In genomic region chr11:65436412-65437032, GRCh38 we compare ENCODE assay signal across 9 cellular contexts. TPM values are rescaled to one million over a fixed set of nuclear protein-coding genes. Genes with fewer than 3 reads are reported as not detected.
A peak's percentile ranks its signal among the peaks of the same experiment; 100 is the strongest.
DNase-seq lines count a peak whose midpoint lies in the region; ATAC-seq and TF ChIP-seq lines count a peak whose summit lies in the region.
"Had no signal": no experiment of that assay in that cellular context is flagged by ENCODE, and none has a peak within 500 bp of the region (broad histone marks: within the 10 kb centered on the region; RNA-seq: fewer than 3 reads in every experiment).

No MANE protein-coding gene starts in this region.

- H3K36me3 Mint-ChIP-seq in CD4-positive, CD25-positive, alpha-beta regulatory T cell: peaks cover 33% of the 10 kb centered on the region
- peaks cover 71% of the 10 kb centered on the region for H3K36me3 Mint-ChIP-seq in osteocyte (ENCODE audit: unreplicated experiment)
- peaks cover 63% of the 10 kb centered on the region for H3K36me3 Mint-ChIP-seq in activated CD4-positive, alpha-beta T cell treated with anti-CD3 and anti-CD28 coated beads, Interleukin-2, amount 10 ng/mL, durations not matched to agents 7 days and 5 days (ENCODE audit: low read depth)

- H3K27me3 ChIP-seq in CD4-positive, CD25-positive, alpha-beta regulatory T cell (ENCODE audit: control insufficient read depth, insufficient read depth, low read length): no peaks in the 10 kb centered on the region
- H3K27me3 ChIP-seq in esophagus muscularis mucosa: no peaks in the 10 kb centered on the region

- peak overlapping the region in 1 of 4 donors; percentile 13 for H3K4me3 Mint-ChIP-seq in CD4-positive, CD25-positive, alpha-beta regulatory T cell
- H3K4me3 Mint-ChIP-seq in osteocyte (ENCODE audit: unreplicated experiment): peak overlapping the region; percentile 38
- H3K4me3 Mint-ChIP-seq in activated CD4-positive, alpha-beta T cell treated with anti-CD3 and anti-CD28 coated beads, Interleukin-2, amount 10 ng/mL, durations not matched to agents 7 days and 5 days: no peak overlapping the region

- H3K4me3 ChIP-seq in CD4-positive, CD25-positive, alpha-beta regulatory T cell (ENCODE audit: low read depth, low read length): no peak overlapping the region
- H3K4me3 ChIP-seq in esophagus muscularis mucosa: peak overlapping the region in 1 of 4 donors; percentile 14

- intact Hi-C loops in esophagus muscularis mucosa (cut with DNase I): no loop called here

- TF ChIP-seq POLR2A in esophagus muscularis mucosa (IDR thresholded peaks at IDR 0.05; ENCODE audit: low read depth): no peak

- H3K4me1 ChIP-seq in CD4-positive, CD25-positive, alpha-beta regulatory T cell (ENCODE audit: control insufficient read depth, insufficient read depth, low read length, poor library complexity, severe bottlenecking): peaks cover 37% of the 10 kb centered on the region
- peaks cover 67 to 99% (median 97%) of the 10 kb centered on the region in 4 donors for H3K4me1 ChIP-seq in esophagus muscularis mucosa

- peaks cover 0 to 1% (median 0%) of the 10 kb centered on the region in 7 donors for H3K9me3 Mint-ChIP-seq in CD4-positive, CD25-positive, alpha-beta regulatory T cell
- no peaks in the 10 kb centered on the region for H3K9me3 Mint-ChIP-seq in osteocyte (ENCODE audit: unreplicated experiment)
- no peaks in the 10 kb centered on the region for H3K9me3 Mint-ChIP-seq in activated CD4-positive, alpha-beta T cell treated with anti-CD3 and anti-CD28 coated beads, Interleukin-2, amount 10 ng/mL, durations not matched to agents 7 days and 5 days

- H3K9me3 ChIP-seq in CD4-positive, CD25-positive, alpha-beta regulatory T cell (ENCODE audit: control insufficient read depth in 2 of 2, low read length in 2 of 2): no peaks in the 10 kb centered on the region
- H3K9me3 ChIP-seq in esophagus muscularis mucosa: no peaks in the 10 kb centered on the region

- H3K36me3 ChIP-seq in CD4-positive, CD25-positive, alpha-beta regulatory T cell (ENCODE audit: control insufficient read depth, insufficient read depth, low read length): peaks cover 50% of the 10 kb centered on the region
- H3K36me3 ChIP-seq in esophagus muscularis mucosa: peaks cover 36 to 99% (median 65%) of the 10 kb centered on the region in 4 donors

- CTCF ChIA-PET in activated CD4-positive, alpha-beta T cell treated with anti-CD3 and anti-CD28 coated beads, Interleukin-2, amount 10 ng/mL, durations not matched to agents 7 days and 5 days (lab: Charles Lee): interaction anchor here (1.3 to 1.4 kb wide), 3 partner anchors 11 to 52 kb away, joined by 3 to 5 read pairs (median 4); no protein-coding TSS in a partner anchor

- TF ChIP-seq CTCF in esophagus muscularis mucosa (IDR thresholded peaks at IDR 0.05): no peak
- TF ChIP-seq CTCF in osteocyte (IDR thresholded peaks at IDR 0.05): no peak

- H3K27ac Mint-ChIP-seq in CD4-positive, CD25-positive, alpha-beta regulatory T cell: peak overlapping the region in 2 of 3 donors; percentile 34 to 49
- peak overlapping the region; percentile 67 for H3K27ac Mint-ChIP-seq in osteocyte (ENCODE audit: unreplicated experiment)
- H3K27ac Mint-ChIP-seq in activated CD4-positive, alpha-beta T cell treated with anti-CD3 and anti-CD28 coated beads, Interleukin-2, amount 10 ng/mL, durations not matched to agents 7 days and 5 days: no peak overlapping the region

- H3K27me3 Mint-ChIP-seq in CD4-positive, CD25-positive, alpha-beta regulatory T cell: no peaks in the 10 kb centered on the region
- no peaks in the 10 kb centered on the region for H3K27me3 Mint-ChIP-seq in osteocyte (ENCODE audit: unreplicated experiment)
- no peaks in the 10 kb centered on the region for H3K27me3 Mint-ChIP-seq in activated CD4-positive, alpha-beta T cell treated with anti-CD3 and anti-CD28 coated beads, Interleukin-2, amount 10 ng/mL, durations not matched to agents 7 days and 5 days

- H3K27ac ChIP-seq in CD4-positive, CD25-positive, alpha-beta regulatory T cell (ENCODE audit: insufficient read depth, low read length, poor library complexity, severe bottlenecking): no peak overlapping the region
- H3K27ac ChIP-seq in esophagus muscularis mucosa (replicated peaks in 1 of 4): peak overlapping the region; percentile 29 to 99 (median 62)

- ATAC-seq in CD4-positive, CD25-positive, alpha-beta regulatory T cell (ENCODE audit: low read depth in 2 of 2): no peak
- ATAC-seq in GM19328 (IDR thresholded peaks at IDR 0.05; ENCODE audit: unreplicated experiment) (no peak), GM18498 (IDR thresholded peaks at IDR 0.05; ENCODE audit: unreplicated experiment) (no peak)

- WGBS in esophagus muscularis mucosa: 71% methylated on average over 5 of the region's 5 CpGs

- TF ChIP-seq EP300 in esophagus muscularis mucosa (IDR thresholded peaks at IDR 0.05): no peak

- POLR2A ChIA-PET in activated CD4-positive, alpha-beta T cell treated with anti-CD3 and anti-CD28 coated beads, Interleukin-2, amount 10 ng/mL, durations not matched to agents 7 days and 5 days (lab: Charles Lee): no interaction called here

- in situ Hi-C loops in SK-MEL-5 (cut with HindIII; ENCODE audit: low pct_unique_long_range_greater_than_20kb, low sequenced_read_pairs): no loop called here

- peaks cover 34 to 72% (median 63%) of the 10 kb centered on the region in 4 donors for H3K4me1 Mint-ChIP-seq in CD4-positive, CD25-positive, alpha-beta regulatory T cell
- peaks cover 83% of the 10 kb centered on the region for H3K4me1 Mint-ChIP-seq in osteocyte (ENCODE audit: unreplicated experiment)
- H3K4me1 Mint-ChIP-seq in activated CD4-positive, alpha-beta T cell treated with anti-CD3 and anti-CD28 coated beads, Interleukin-2, amount 10 ng/mL, durations not matched to agents 7 days and 5 days: peaks cover 78% of the 10 kb centered on the region

- peak in 1 of 3 donors; percentile 21 for DNase-seq in CD4-positive, CD25-positive, alpha-beta regulatory T cell
- DNase-seq in SK-MEL-5 (ENCODE audit: low read depth, low spot score) (peak; percentile 54), esophagus muscularis mucosa (ENCODE audit: extremely low spot score) (peak; percentile 45), osteocyte (ENCODE audit: extremely low spot score, unreplicated experiment) (peak; percentile 73), SKM-1 treated with dmso at 0.1 percent for 144 hours (lab: John Stamatoyannopoulos, UW; ENCODE audit: unreplicated experiment) (no peak)
- no peak for DNase-seq in activated CD4-positive, alpha-beta T cell treated with anti-CD3 and anti-CD28 coated beads, Interleukin-2, amount 10 ng/mL, durations not matched to agents 7 days and 5 days
- DNase-seq: NCI-H2029 had no signal

RNA-seq across cellular contexts. Expression of gene NEAT1, which starts 13.9 kb away (rescaled TPM):
- total RNA-seq in CD4-positive, CD25-positive, alpha-beta regulatory T cell: 890 TPM
- polyA plus RNA-seq in CD4-positive, CD25-positive, alpha-beta regulatory T cell: 1 to 10 TPM; 1.4 to 3.1 (median 1.9) TPM
- 13.3 and 17.2 TPM in 2 replicates for total RNA-seq in SK-MEL-5 (2014; rRNA removed; shearing (Covaris generic))
- 92.3 and 140 TPM in 2 replicates for polyA plus RNA-seq in SK-MEL-5 (2015; cell fraction: cytosol; rRNA removed)
- 4,541 and 4,715 TPM in 2 replicates for polyA plus RNA-seq in SK-MEL-5 (2015; cell fraction: nucleus; rRNA removed)
- total RNA-seq in esophagus muscularis mucosa (100 to 1,000 TPM in 2 of 4 donors, 10 to 100 TPM in 2; 42.8 to 181 (median 96.0) TPM), osteocyte (300 and 534 TPM in 2 replicates)
- 100 to 1,000 TPM; 463 to 610 TPM for total RNA-seq in activated CD4-positive, alpha-beta T cell treated with anti-CD3 and anti-CD28 coated beads, Interleukin-2, amount 10 ng/mL, durations not matched to agents 7 days and 5 days

RNA-seq across cellular contexts. Expression of gene FRMD8, which starts 50.1 kb away (rescaled TPM):
- 47.4 TPM for total RNA-seq in CD4-positive, CD25-positive, alpha-beta regulatory T cell
- polyA plus RNA-seq in CD4-positive, CD25-positive, alpha-beta regulatory T cell: 10 to 100 TPM; 48.7 to 55.1 (median 53.9) TPM
- total RNA-seq in SK-MEL-5 (2014; rRNA removed; shearing (Covaris generic)): 36.4 and 37.5 TPM in 2 replicates
- 71.8 and 107 TPM in 2 replicates for polyA plus RNA-seq in SK-MEL-5 (2015; cell fraction: cytosol; rRNA removed)
- polyA plus RNA-seq in SK-MEL-5 (2015; cell fraction: nucleus; rRNA removed): 89.4 and 95.0 TPM in 2 replicates
- total RNA-seq in esophagus muscularis mucosa: 10 to 100 TPM; 30.4 to 37.3 (median 34.7) TPM
- 62.8 and 65.8 TPM in 2 replicates for total RNA-seq in osteocyte
- total RNA-seq in activated CD4-positive, alpha-beta T cell treated with anti-CD3 and anti-CD28 coated beads, Interleukin-2, amount 10 ng/mL, durations not matched to agents 7 days and 5 days: 10 to 100 TPM; 49.5 to 52.1 TPM

RNA-seq across cellular contexts. Expression of gene SLC25A45, which starts 54.1 kb away (rescaled TPM):
- 40.3 TPM for total RNA-seq in CD4-positive, CD25-positive, alpha-beta regulatory T cell
- 10 to 100 TPM; 11.1 to 16.9 (median 13.8) TPM for polyA plus RNA-seq in CD4-positive, CD25-positive, alpha-beta regulatory T cell
- total RNA-seq in SK-MEL-5 (2014; rRNA removed; shearing (Covaris generic)): 3.4 and 4.6 TPM in 2 replicates
- polyA plus RNA-seq in SK-MEL-5 (2015; cell fraction: cytosol; rRNA removed): 4.9 and 9.4 TPM in 2 replicates
- 24.3 and 28.9 TPM in 2 replicates for polyA plus RNA-seq in SK-MEL-5 (2015; cell fraction: nucleus; rRNA removed)
- total RNA-seq in esophagus muscularis mucosa (10 to 100 TPM in 1 of 4 donors, 1 to 10 TPM in 3; 4.6 to 11.3 (median 5.9) TPM), osteocyte (9.9 and 10.8 TPM in 2 replicates)
- total RNA-seq in activated CD4-positive, alpha-beta T cell treated with anti-CD3 and anti-CD28 coated beads, Interleukin-2, amount 10 ng/mL, durations not matched to agents 7 days and 5 days: 10 to 100 TPM; 40.9 TPM

Comparison
In these comparisons a context has a peak if more than half of its experiments do, and no peak if none do; other contexts are left out.
1. DNase-seq: peak in SK-MEL-5 (single experiment), esophagus muscularis mucosa (single experiment) and osteocyte (single experiment); none in activated CD4-positive, alpha-beta T cell treated with anti-CD3 and anti-CD28 coated beads, Interleukin-2, amount 10 ng/mL, durations not matched to agents 7 days and 5 days (single experiment) and SKM-1 treated with dmso at 0.1 percent for 144 hours (single experiment).